ENCODE assay signal across 8 cellular contexts in genomic region chr19:19342086-19343015, GRCh38. TPM values are rescaled to one million over a fixed set of nuclear protein-coding genes. Genes with fewer than 3 reads are reported as not detected.
A peak's percentile ranks its signal among the peaks of the same experiment; 100 is the strongest.
DNase-seq lines count a peak whose midpoint lies in the region; ATAC-seq, FAIRE-seq and TF ChIP-seq lines count a peak whose summit lies in the region.

No MANE protein-coding gene starts in this region.

- DNase-seq in D721Med (ENCODE audit: insufficient read length, low spot score) (peak; percentile 78), HT1080 (ENCODE audit: low read depth) (peak; percentile 54), PC-3 (peak; percentile 64), endothelial cell (ENCODE audit: low spot score) (peak; percentile 91), mucosa of descending colon (peak in 2 of 3 donors; percentile 73 to 79), NCI-H345 treated with DMSO at 0.1 percent for 48 hours (lab: John Stamatoyannopoulos, UW; ENCODE audit: unreplicated experiment) (no peak)
- DNase-seq in stimulated activated naive CD4-positive, alpha-beta T cell treated with Interleukin-2 at 50 U/mL for 16 hours (lab: John Stamatoyannopoulos, UW) = no peak
- no peak for DNase-seq in effector CD8-positive, alpha-beta T cell (lab: John Stamatoyannopoulos, UW)

- H3K9me3 Mint-ChIP-seq in endothelial cell (ENCODE audit: unreplicated experiment) = no peaks in the 10 kb centered on the region

- CTCF ChIA-PET in PC-3 (lab: Charles Lee) = interaction anchor here (0.5 to 0.6 kb wide), 2 partner anchors 55 to 253 kb away, joined by 3 read pairs; no protein-coding TSS in a partner anchor

- peak; percentile 91 for ATAC-seq in PC-3
- peak; percentile 91 for ATAC-seq in mucosa of descending colon

- H3K27me3 ChIP-seq in PC-3 (ENCODE audit: low read length) = no peaks in the 10 kb centered on the region

- no peaks in the 10 kb centered on the region for H3K9me2 ChIP-seq in PC-3 (replicated peaks; ENCODE audit: low read length)

- no peak overlapping the region for H3K4me3 Mint-ChIP-seq in endothelial cell (ENCODE audit: unreplicated experiment)

- no peak overlapping the region for H3K9ac ChIP-seq in PC-3 (ENCODE audit: low read length)

- H3F3A ChIP-seq in PC-3 (ENCODE audit: low read length, unreplicated experiment) = no peaks in the 10 kb centered on the region

- H3K36me3 ChIP-seq in PC-3 (ENCODE audit: low read depth, low read length) (peaks cover 37% of the 10 kb centered on the region; the same call in 1 of the 2 replicates), mucosa of descending colon (ENCODE audit: low read depth) (peaks cover 13% of the 10 kb centered on the region)

- FAIRE-seq in D721Med (lab: Jason Lieb, UNC) = no peak

- H3K27ac Mint-ChIP-seq in endothelial cell (ENCODE audit: unreplicated experiment) = no peak overlapping the region

- BruUV-seq in PC-3 (replicated peaks; lab: Mats Ljungman, UMichigan) = no TSS peak

- no peak overlapping the region for H3K27ac ChIP-seq in PC-3 (ENCODE audit: low read length)

- H3K4me1 ChIP-seq in PC-3 (ENCODE audit: insufficient read depth, low read length) = no peaks in the 10 kb centered on the region
- H3K4me1 ChIP-seq in mucosa of descending colon (ENCODE audit: low read depth) = no peaks in the 10 kb centered on the region

- no peaks in the 10 kb centered on the region for H3K9me3 ChIP-seq in PC-3 (ENCODE audit: low read length)
- no peaks in the 10 kb centered on the region for H3K9me3 ChIP-seq in mucosa of descending colon

- H3K4me1 Mint-ChIP-seq in endothelial cell (ENCODE audit: unreplicated experiment) = no peaks in the 10 kb centered on the region

- H2AFZ ChIP-seq in PC-3 (ENCODE audit: low read length) = no peak overlapping the region

- POLR2A ChIA-PET in PC-3 (lab: Charles Lee; ENCODE audit: unreplicated experiment) = no interaction called here

- no peak overlapping the region for H3K4me2 ChIP-seq in PC-3 (ENCODE audit: low read length)

- H3K79me2 ChIP-seq in PC-3 (ENCODE audit: low read length) = no peaks in the 10 kb centered on the region

- TF ChIP-seq CTCF in D721Med (IDR thresholded peaks at IDR 0.05; ENCODE audit: insufficient read depth, missing control alignments) = peak; percentile 66
- TF ChIP-seq CTCF in PC-3 (conservative IDR thresholded peaks at IDR 0.05; ENCODE audit: low read depth, low read length) = peak; percentile 90
- TF ChIP-seq CTCF in endothelial cell (IDR thresholded peaks at IDR 0.05; ENCODE audit: unreplicated experiment) = peak; percentile 87
- peak; percentile 64 for TF ChIP-seq CTCF in mucosa of descending colon (IDR thresholded peaks at IDR 0.05)

- peaks cover 29% of the 10 kb centered on the region for H3K36me3 Mint-ChIP-seq in endothelial cell (ENCODE audit: low read depth, unreplicated experiment)

- H3K4me3 ChIP-seq in PC-3 (ENCODE audit: low read length) (no peak overlapping the region), mucosa of descending colon (no peak overlapping the region)

- H4K20me1 ChIP-seq in PC-3 (ENCODE audit: low read length) = no peaks in the 10 kb centered on the region

- intact Hi-C loops in PC-3 (cut with micrococcal nuclease) = no loop called here
- intact Hi-C loops in mucosa of descending colon (cut with DNase I, micrococcal nuclease) = no loop called here

- H3K27me3 Mint-ChIP-seq in endothelial cell (ENCODE audit: unreplicated experiment) = peaks cover 5% of the 10 kb centered on the region

RNA-seq across cellular contexts. Expression of gene MAU2, which starts 21.7 kb away (rescaled TPM):
- total RNA-seq in HT1080 (2014; rRNA removed; shearing (Covaris generic)) = 23.8 and 35.3 TPM in 2 replicates
- polyA plus RNA-seq in HT1080 (2015; cell fraction: cytosol; rRNA removed) = 18.0 and 21.0 TPM in 2 replicates
- 52.4 and 71.1 TPM in 2 replicates for polyA plus RNA-seq in HT1080 (2015; cell fraction: nucleus; rRNA removed)
- total RNA-seq in PC-3 (2014; rRNA removed) (32.6 and 44.2 TPM in 2 replicates), endothelial cell (ENCODE audit: unreplicated experiment) (49.3 TPM), mucosa of descending colon (10 to 100 TPM; 49.8 to 71.1 (median 70.6) TPM)

RNA-seq across cellular contexts. Expression of gene SUGP1, which starts 22.0 kb away (rescaled TPM):
- 49.8 and 55.4 TPM in 2 replicates for total RNA-seq in HT1080 (2014; rRNA removed; shearing (Covaris generic))
- polyA plus RNA-seq in HT1080 (2015; cell fraction: cytosol; rRNA removed) = 30.9 and 35.5 TPM in 2 replicates
- 60.5 and 63.9 TPM in 2 replicates for polyA plus RNA-seq in HT1080 (2015; cell fraction: nucleus; rRNA removed)
- total RNA-seq in PC-3 (2014; rRNA removed) (42.1 and 44.0 TPM in 2 replicates), endothelial cell (ENCODE audit: unreplicated experiment) (73.2 TPM), mucosa of descending colon (10 to 100 TPM; 41.0 to 46.7 (median 45.9) TPM)

Comparison
In these comparisons a context has a peak if more than half of its experiments do, and no peak if none do; other contexts are left out.
1. DNase-seq: peak in D721Med (single experiment), HT1080 (single experiment), PC-3 (single experiment), endothelial cell (single experiment) and mucosa of descending colon (2 of 3); none in NCI-H345 treated with DMSO at 0.1 percent for 48 hours (single experiment), stimulated activated naive CD4-positive, alpha-beta T cell treated with Interleukin-2 at 50 U/mL for 16 hours (single experiment) and effector CD8-positive, alpha-beta T cell (single experiment).
2. Peak in every context shown above with its lines, with median percentiles within 50 percentile points of each other: CTCF ChIP-seq.